9 cellular contexts compared by ENCODE assay signal in the genomic region with DNA sequence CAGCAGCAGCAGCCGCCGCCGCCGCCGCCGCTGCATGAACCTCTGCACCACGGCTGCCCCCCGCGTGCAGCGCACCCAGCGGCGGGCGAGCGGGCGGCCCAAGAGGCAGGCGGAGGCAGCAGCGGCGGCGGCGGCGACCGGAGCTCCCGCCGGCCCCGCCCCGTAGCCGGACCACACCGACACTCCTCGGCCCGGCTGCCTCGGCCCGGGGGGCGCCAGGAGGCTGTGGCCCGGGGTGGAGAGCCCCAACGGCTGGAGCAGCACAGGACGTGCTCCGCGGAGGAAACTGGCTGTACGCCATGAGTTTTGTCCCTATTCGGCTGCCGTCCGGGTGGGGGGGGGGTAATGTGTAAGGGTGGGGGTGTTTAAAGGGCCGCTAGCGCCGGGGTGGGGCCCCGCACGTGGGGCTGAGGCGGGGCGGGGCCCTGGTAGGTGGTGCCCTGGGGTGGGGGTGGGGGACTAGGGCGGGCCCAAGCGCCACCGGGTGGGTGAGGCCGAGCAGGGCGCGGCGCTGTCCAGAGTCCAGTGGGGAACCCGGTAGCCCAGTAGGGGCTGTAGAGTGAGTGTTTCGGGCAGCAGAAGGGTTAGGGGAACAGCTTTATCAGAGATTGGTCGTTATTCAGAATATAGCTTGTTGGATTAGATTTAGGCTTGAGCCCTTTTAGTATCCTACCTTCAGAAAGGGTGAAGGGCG. TPM values are rescaled to one million over a fixed set of nuclear protein-coding genes. Genes with fewer than 3 reads are reported as not detected.
A peak's percentile ranks its signal among the peaks of the same experiment; 100 is the strongest.
DNase-seq lines count a peak whose midpoint lies in the region; ATAC-seq and TF ChIP-seq lines count a peak whose summit lies in the region.
"Had no signal": no experiment of that assay in that cellular context is flagged by ENCODE, and none has a peak within 500 bp of the region (broad histone marks: within the 10 kb centered on the region; RNA-seq: fewer than 3 reads in every experiment).

A gene with protein sequence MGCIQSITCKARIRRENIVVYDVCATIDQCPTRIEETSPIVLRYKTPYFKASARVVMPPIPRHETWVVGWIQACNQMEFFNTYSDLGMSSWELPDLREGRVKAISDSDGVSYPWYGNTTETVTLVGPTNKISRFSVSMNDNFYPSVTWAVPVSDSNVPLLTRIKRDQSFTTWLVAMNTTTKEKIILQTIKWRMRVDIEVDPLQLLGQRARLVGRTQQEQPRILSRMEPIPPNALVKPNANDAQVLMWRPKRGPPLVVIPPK (minus strand): TSS at position 301 of the 694 bp plus-strand sequence. CDS start 753 bp downstream, outside the sequence.

- no peaks in the 10 kb centered on the region for H3K4me1 ChIP-seq in OCI-LY7 (ENCODE audit: insufficient read depth, low read length, poor library complexity, severe bottlenecking)
- H3K4me1 ChIP-seq in naive thymus-derived CD4-positive, alpha-beta T cell (ENCODE audit: control insufficient read depth in 2 of 2, insufficient read depth in 2 of 2, low read length in 2 of 2), result peaks cover 0 to 7% of the 10 kb centered on the region in 2 donors
- peaks cover 14 to 29% (median 25%) of the 10 kb centered on the region in 4 donors for H3K4me1 ChIP-seq in stomach

- H3K36me3 ChIP-seq in OCI-LY7 (ENCODE audit: insufficient read depth, low read length) (no peaks in the 10 kb centered on the region), stomach (no peaks in the 10 kb centered on the region)
- H3K36me3 ChIP-seq in naive thymus-derived CD4-positive, alpha-beta T cell (ENCODE audit: control insufficient read depth in 2 of 3, insufficient read depth in 3 of 3, low read length in 3 of 3), result no peaks in the 10 kb centered on the region

- no peaks in the 10 kb centered on the region for H4K20me1 ChIP-seq in OCI-LY7 (ENCODE audit: insufficient read depth, low read length)

- TF ChIP-seq CTCF in CD14-positive monocyte (IDR thresholded peaks at IDR 0.05) (no peak), OCI-LY7 (conservative IDR thresholded peaks at IDR 0.05; ENCODE audit: low read length) (no peak), fibroblast of mammary gland (conservative IDR thresholded peaks at IDR 0.05; ENCODE audit: control insufficient read depth, insufficient read depth, low read depth, low read length) (no peak), stomach (IDR thresholded peaks at IDR 0.05) (no peak)

- H3K27ac Mint-ChIP-seq in CD14-positive monocyte, result no peak within 1 kb of the TSS
- no peak within 1 kb of the TSS for H3K27ac Mint-ChIP-seq in activated T-cell treated with anti-CD3 and anti-CD28 coated beads, Interleukin-2, amount 50 U/mL, for 72 hours
- no peak within 1 kb of the TSS for H3K27ac Mint-ChIP-seq in naive thymus-derived CD4-positive, alpha-beta T cell

- BruUV-seq in OCI-LY7 (replicated peaks; lab: Mats Ljungman, UMichigan), result no TSS peak

- intact Hi-C loops in CD14-positive monocyte (cut with micrococcal nuclease), result no loop called here
- intact Hi-C loops in OCI-LY7 (cut with micrococcal nuclease; ENCODE audit: unreplicated experiment), result no loop called here
- intact Hi-C loops in naive thymus-derived CD4-positive, alpha-beta T cell (cut with micrococcal nuclease), result loop anchor here in 1 of 2 donors (5.0 to 10.0 kb wide), 4 partner anchors 85 to 572 kb away; no protein-coding TSS in a partner anchor
- intact Hi-C loops in stomach (cut with DNase I; ENCODE audit: low total_unique reads), result loop anchor here (10.0 kb wide), 1 partner anchor 242 kb away; no protein-coding TSS in a partner anchor

- H3K4me3 Mint-ChIP-seq in CD14-positive monocyte, result peak within 1 kb of the TSS; percentile 66 to 88
- H3K4me3 Mint-ChIP-seq in activated T-cell treated with anti-CD3 and anti-CD28 coated beads, Interleukin-2, amount 50 U/mL, for 72 hours, result peak within 1 kb of the TSS; percentile 82 to 86
- H3K4me3 Mint-ChIP-seq in naive thymus-derived CD4-positive, alpha-beta T cell, result peak within 1 kb of the TSS; percentile 62 to 85 (median 78)

- H3K4me3 ChIP-seq in OCI-LY7 (ENCODE audit: low read depth, low read length, poor library complexity, severe bottlenecking) (peak within 1 kb of the TSS; percentile 31), fibroblast of mammary gland (ENCODE audit: control insufficient read depth, low read depth, low read length) (peak within 1 kb of the TSS; percentile 39), stomach (peak within 1 kb of the TSS; percentile 67 to 95 (median 77))
- H3K4me3 ChIP-seq in naive thymus-derived CD4-positive, alpha-beta T cell (ENCODE audit: low read length), result no peak within 1 kb of the TSS
- H3K4me3 ChIP-seq: PC-9 had no signal

- POLR2A ChIA-PET in OCI-LY7 (lab: Charles Lee), result no interaction called here
- POLR2A ChIA-PET in naive thymus-derived CD4-positive, alpha-beta T cell (lab: Charles Lee), result no interaction called here

- H3K27me3 Mint-ChIP-seq in CD14-positive monocyte (ENCODE audit: low read depth in 3 of 3), result peaks cover 49 to 73% (median 69%) of the 10 kb centered on the region in 3 donors
- peaks cover 57% of the 10 kb centered on the region for H3K27me3 Mint-ChIP-seq in activated T-cell treated with anti-CD3 and anti-CD28 coated beads, Interleukin-2, amount 50 U/mL, for 72 hours (ENCODE audit: low read depth)
- peaks cover 33 to 62% (median 49%) of the 10 kb centered on the region in 5 donors for H3K27me3 Mint-ChIP-seq in naive thymus-derived CD4-positive, alpha-beta T cell

- peaks cover 15% of the 10 kb centered on the region for H3K4me1 Mint-ChIP-seq in CD14-positive monocyte
- peaks cover 48% of the 10 kb centered on the region for H3K4me1 Mint-ChIP-seq in activated T-cell treated with anti-CD3 and anti-CD28 coated beads, Interleukin-2, amount 50 U/mL, for 72 hours (ENCODE audit: low read depth)
- H3K4me1 Mint-ChIP-seq in naive thymus-derived CD4-positive, alpha-beta T cell, result peaks cover 4 to 25% (median 21%) of the 10 kb centered on the region in 7 donors

- H3K9me3 ChIP-seq in OCI-LY7 (ENCODE audit: low read length), result no peaks in the 10 kb centered on the region
- no peaks in the 10 kb centered on the region for H3K9me3 ChIP-seq in naive thymus-derived CD4-positive, alpha-beta T cell (ENCODE audit: control insufficient read depth in 2 of 3, low read length in 3 of 3)
- no peaks in the 10 kb centered on the region for H3K9me3 ChIP-seq in stomach

- H3K4me2 ChIP-seq in OCI-LY7 (ENCODE audit: low read length), result peak within 1 kb of the TSS; percentile 50; the same call in 1 of the 2 replicates
- H3K4me2 ChIP-seq: PC-9 had no signal

- peak; percentile 51 for ATAC-seq in GM19324 (IDR thresholded peaks at IDR 0.05; ENCODE audit: low FRiP score, unreplicated experiment)
- ATAC-seq in HG03442 (IDR thresholded peaks at IDR 0.05; ENCODE audit: unreplicated experiment), result peak; percentile 33
- peak; percentile 62 to 67 for ATAC-seq in activated T-cell treated with anti-CD3 and anti-CD28 coated beads, Interleukin-2, amount 50 U/mL, for 72 hours (replicated peaks in 1 of 2)
- peak; percentile 67 for ATAC-seq in naive thymus-derived CD4-positive, alpha-beta T cell

- TF ChIP-seq EP300 in stomach (IDR thresholded peaks at IDR 0.05), result no peak

- H3K27me3 ChIP-seq in naive thymus-derived CD4-positive, alpha-beta T cell (ENCODE audit: control insufficient read depth in 2 of 2, insufficient read depth in 2 of 2, low read length in 2 of 2), result peaks cover 0 to 4% of the 10 kb centered on the region in 2 donors
- peaks cover 0 to 35% (median 0%) of the 10 kb centered on the region in 3 donors for H3K27me3 ChIP-seq in stomach

- H3K9me3 Mint-ChIP-seq in CD14-positive monocyte, result peaks cover 0 to 9% (median 3%) of the 10 kb centered on the region in 7 donors
- H3K9me3 Mint-ChIP-seq in activated T-cell treated with anti-CD3 and anti-CD28 coated beads, Interleukin-2, amount 50 U/mL, for 72 hours, result no peaks in the 10 kb centered on the region
- peaks cover 0 to 3% (median 0%) of the 10 kb centered on the region in 11 donors for H3K9me3 Mint-ChIP-seq in naive thymus-derived CD4-positive, alpha-beta T cell

- H3K27ac ChIP-seq in OCI-LY7 (ENCODE audit: low read depth, low read length, poor library complexity, severe bottlenecking) (no peak within 1 kb of the TSS), stomach (peak within 1 kb of the TSS; percentile 39 to 81 (median 58))
- no peak within 1 kb of the TSS for H3K27ac ChIP-seq in naive thymus-derived CD4-positive, alpha-beta T cell (ENCODE audit: low read depth, low read length)
- H3K27ac ChIP-seq: PC-9 had no signal

- no peaks in the 10 kb centered on the region for H3K36me3 Mint-ChIP-seq in CD14-positive monocyte
- H3K36me3 Mint-ChIP-seq in activated T-cell treated with anti-CD3 and anti-CD28 coated beads, Interleukin-2, amount 50 U/mL, for 72 hours (ENCODE audit: insufficient read depth in 2 of 2), result no peaks in the 10 kb centered on the region
- H3K36me3 Mint-ChIP-seq in naive thymus-derived CD4-positive, alpha-beta T cell, result no peaks in the 10 kb centered on the region

- TF ChIP-seq POLR2A in stomach (IDR thresholded peaks at IDR 0.05), result no peak

- no peak within 1 kb of the TSS for H2AFZ ChIP-seq in OCI-LY7 (ENCODE audit: low read length)
- H2AFZ ChIP-seq: PC-9 had no signal

- no peaks in the 10 kb centered on the region for H3K79me2 ChIP-seq in OCI-LY7 (ENCODE audit: insufficient read depth, low read depth, low read length)

- CTCF ChIA-PET in OCI-LY7 (lab: Charles Lee; ENCODE audit: unreplicated experiment), result no interaction called here
- CTCF ChIA-PET in naive thymus-derived CD4-positive, alpha-beta T cell (lab: Charles Lee), result no interaction called here

- H3K9me2 ChIP-seq in OCI-LY7 (ENCODE audit: insufficient read depth, low read length), result no peaks in the 10 kb centered on the region

- no peak for DNase-seq in CD14-positive monocyte (ENCODE audit: low spot score)
- peak; percentile 16 for DNase-seq in OCI-LY7 (ENCODE audit: low spot score)
- peak; percentile 58 to 67 for DNase-seq in activated T-cell treated with anti-CD3 and anti-CD28 coated beads, Interleukin-2, amount 50 U/mL, for 72 hours
- peak; percentile 55 for DNase-seq in fibroblast of mammary gland (ENCODE audit: low read depth)
- peak in 7 of 9 donors; percentile 5 to 59 (median 25) for DNase-seq in naive thymus-derived CD4-positive, alpha-beta T cell
- DNase-seq in stomach, result peak; percentile 80

- WGBS in stomach, 5 donors, result 0 to 2% (median 1%) methylated on average over 8 to 60 of the region's 60 CpGs

RNA-seq across cellular contexts. Expression of the gene that starts here (rescaled TPM):
- polyA plus RNA-seq in CD14-positive monocyte (not detected), stomach (under 1 TPM; 0.44 to 0.76 (median 0.55) TPM)
- not detected in 2 replicates for total RNA-seq in OCI-LY7 (2014; rRNA removed; shearing (Covaris generic))
- total RNA-seq in OCI-LY7 (2022) (not detected in 2 replicates), stomach (1 to 10 TPM in 3 of 5 donors, not detected in 2; 1.0 to 8.0 (median 1.1) TPM)
- total RNA-seq in activated T-cell treated with anti-CD3 and anti-CD28 coated beads, Interleukin-2, amount 50 U/mL, for 72 hours, result under 1 TPM; 0.79 to 0.90 TPM
- under 1 TPM in 2 of 5 experiments, not detected in 3; 0.45 to 0.58 TPM for total RNA-seq in naive thymus-derived CD4-positive, alpha-beta T cell
- under 1 TPM in 1 of 2 donors, not detected in 1; 0.12 TPM for polyA plus RNA-seq in naive thymus-derived CD4-positive, alpha-beta T cell
- total RNA-seq: PC-9 had no signal

Comparison
In these comparisons a context has a peak if more than half of its experiments do, and no peak if none do; other contexts are left out.
1. Peak in DNase-seq, H3K4me3 ChIP-seq and H3K4me2 ChIP-seq in OCI-LY7; RNA of the gene not detected or under 1 TPM.
2. Peak in DNase-seq and ATAC-seq in activated T-cell treated with anti-CD3 and anti-CD28 coated beads, Interleukin-2, amount 50 U/mL, for 72 hours; RNA of the gene not detected or under 1 TPM.
3. Peak in DNase-seq and ATAC-seq in naive thymus-derived CD4-positive, alpha-beta T cell; RNA of the gene not detected or under 1 TPM.
4. H3K27ac ChIP-seq: peak in stomach (5 of 5); none in OCI-LY7 (single experiment) and naive thymus-derived CD4-positive, alpha-beta T cell (single experiment).
5. Peak in every context shown above with its lines, with median percentiles within 50 percentile points of each other: H3K4me3 Mint-ChIP-seq and ATAC-seq.